In the genomic region with DNA sequence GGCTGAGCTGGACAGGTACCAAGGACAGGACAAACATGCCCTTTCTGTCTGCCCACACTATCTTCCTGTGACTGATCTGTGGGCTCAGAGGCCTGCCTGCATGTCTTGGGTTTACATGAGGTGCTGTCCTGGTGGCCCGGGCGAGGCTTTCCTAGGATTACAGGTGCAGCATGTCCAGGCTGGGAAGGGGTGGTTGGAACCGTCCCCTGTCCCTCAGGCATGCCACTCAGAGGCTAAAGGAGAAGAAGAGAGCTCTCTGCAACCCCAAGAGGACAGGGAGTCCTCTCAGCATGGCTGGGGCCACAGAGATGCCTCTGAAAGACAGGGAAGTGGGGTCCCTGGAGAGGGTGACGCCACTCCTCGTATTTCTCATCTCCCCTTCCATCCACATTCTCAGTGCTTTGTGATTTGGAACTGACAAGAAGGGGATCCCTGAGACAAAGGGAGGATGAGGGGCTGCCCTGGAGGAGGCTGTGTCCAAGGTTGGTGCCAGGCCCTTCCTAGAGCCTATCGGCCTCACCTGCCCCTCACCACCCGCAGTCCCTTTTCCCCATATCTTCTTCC, we compare ENCODE assay signal across 13 cellular contexts.
DNase-seq lines count a peak whose midpoint lies in the region; ATAC-seq and TF ChIP-seq lines count a peak whose summit lies in the region.
"Had no signal": no experiment of that assay in that cellular context is flagged by ENCODE, and none has a peak within 500 bp of the region (broad histone marks: within the 10 kb centered on the region; RNA-seq: fewer than 3 reads in every experiment).

No MANE protein-coding gene starts in this region.

- H3K4me1 Mint-ChIP-seq in activated CD4-positive, alpha-beta T cell treated with anti-CD3 and anti-CD28 coated beads for 36 hours = peaks cover 3% of the 10 kb centered on the region
- H3K4me1 Mint-ChIP-seq: activated naive CD4-positive, alpha-beta T cell treated with anti-CD3 and anti-CD28 coated beads, Interleukin-2, amount 10 ng/mL, durations not matched to agents 7 days and 5 days had no signal

- H3K4me3 ChIP-seq in trophoblast cell (ENCODE audit: low read depth, low read length) = no peak overlapping the region
- H3K4me3 ChIP-seq in coronary artery = no peak overlapping the region
- H3K4me3 ChIP-seq: colonic mucosa, right lobe of liver had no signal

- TF ChIP-seq CTCF in coronary artery (IDR thresholded peaks at IDR 0.05) (no peak), RWPE1 (conservative IDR thresholded peaks at IDR 0.05; ENCODE audit: low read depth) (no peak)

- peak; percentile 5 for ATAC-seq in activated CD4-positive, alpha-beta T cell treated with anti-CD3 and anti-CD28 coated beads for 36 hours
- ATAC-seq in GM21717 (IDR thresholded peaks at IDR 0.05; ENCODE audit: unreplicated experiment) (peak; percentile 3), HG03460 (IDR thresholded peaks at IDR 0.05; ENCODE audit: unreplicated experiment) (peak; percentile 3)

- H3K27ac ChIP-seq in trophoblast cell (ENCODE audit: low read depth, low read length) = no peak overlapping the region
- no peak overlapping the region for H3K27ac ChIP-seq in coronary artery
- H3K27ac ChIP-seq in RWPE1 = no peak overlapping the region
- H3K27ac ChIP-seq: colonic mucosa, foreskin keratinocyte, right lobe of liver, stomach had no signal

- H2AFZ ChIP-seq in trophoblast cell (ENCODE audit: insufficient read depth, low read length, poor library complexity) = no peak overlapping the region

- intact Hi-C loops in activated CD4-positive, alpha-beta T cell treated with anti-CD3 and anti-CD28 coated beads for 36 hours (cut with DNase I, micrococcal nuclease) = loop anchor here (2.0 kb wide), 2 partner anchors 238 to 630 kb away; no protein-coding TSS in a partner anchor

- POLR2A ChIA-PET in activated CD4-positive, alpha-beta T cell treated with anti-CD3 and anti-CD28 coated beads for 36 hours (lab: Charles Lee) = no interaction called here
- POLR2A ChIA-PET in RWPE1 (lab: Yijun Ruan, JAX; ENCODE audit: low non-redundant PET) = no interaction called here

- no peak overlapping the region for H3K9ac ChIP-seq in trophoblast cell (ENCODE audit: low read length)

- CTCF ChIA-PET in activated CD4-positive, alpha-beta T cell treated with anti-CD3 and anti-CD28 coated beads for 36 hours (lab: Charles Lee) = no interaction called here
- CTCF ChIA-PET in RWPE1 (lab: Yijun Ruan, JAX) = interaction anchor here (0.7 to 0.9 kb wide), 2 partner anchors 51 to 81 kb away, joined by 3 to 10 read pairs; no protein-coding TSS in a partner anchor

- H3K9me3 Mint-ChIP-seq in activated CD4-positive, alpha-beta T cell treated with anti-CD3 and anti-CD28 coated beads for 36 hours (ENCODE audit: low read depth) = no peaks in the 10 kb centered on the region
- H3K9me3 Mint-ChIP-seq: activated naive CD4-positive, alpha-beta T cell treated with anti-CD3 and anti-CD28 coated beads, Interleukin-2, amount 10 ng/mL, durations not matched to agents 7 days and 5 days had no signal

- no peak overlapping the region for H3K23ac ChIP-seq in trophoblast cell (ENCODE audit: low read length)

- no peak overlapping the region for H3K18ac ChIP-seq in trophoblast cell (ENCODE audit: low read length)

- no peaks in the 10 kb centered on the region for H3K79me1 ChIP-seq in trophoblast cell (ENCODE audit: low read length)

- no peak overlapping the region for H2BK120ac ChIP-seq in trophoblast cell (ENCODE audit: insufficient read depth, low read length, poor library complexity)

- H4K12ac ChIP-seq in trophoblast cell (ENCODE audit: low read depth, low read length) = no peak overlapping the region

- no CpG with 5 or more reads among the region's 7 CpGs for WGBS in trophoblast cell (ENCODE audit: extremely low coverage, insufficient coverage, insufficient read length)

- DNase-seq in activated CD4-positive, alpha-beta T cell treated with anti-CD3 and anti-CD28 coated beads for 36 hours = no peak
- DNase-seq in activated CD4-positive, alpha-beta T cell treated with anti-CD3 and anti-CD28 coated beads, Interleukin-2, amount 50 U/mL, for 4 hours = no peak
- DNase-seq in trophoblast cell = no peak
- DNase-seq in activated CD4-positive, CD25-positive, alpha-beta regulatory T cell (lab: John Stamatoyannopoulos, UW) = no peak
- DNase-seq in coronary artery (ENCODE audit: low spot score) = no peak
- DNase-seq in RWPE1 (ENCODE audit: low spot score) = no peak

- no peak overlapping the region for H4K91ac ChIP-seq in trophoblast cell (ENCODE audit: low read depth, low read length)

- no peak overlapping the region for H3K4me3 Mint-ChIP-seq in activated CD4-positive, alpha-beta T cell treated with anti-CD3 and anti-CD28 coated beads for 36 hours
- H3K4me3 Mint-ChIP-seq: activated naive CD4-positive, alpha-beta T cell treated with anti-CD3 and anti-CD28 coated beads, Interleukin-2, amount 10 ng/mL, durations not matched to agents 7 days and 5 days had no signal

- no peak overlapping the region for H4K8ac ChIP-seq in trophoblast cell (ENCODE audit: low read depth, low read length)

- peaks cover 4% of the 10 kb centered on the region in 2 experiments for H3K4me1 ChIP-seq in trophoblast cell (ENCODE audit: control insufficient read depth in 1 of 2, insufficient read depth in 2 of 2, low read length in 2 of 2)
- H3K4me1 ChIP-seq: colonic mucosa, foreskin keratinocyte, right lobe of liver had no signal

- H3K27ac Mint-ChIP-seq in activated CD4-positive, alpha-beta T cell treated with anti-CD3 and anti-CD28 coated beads for 36 hours = no peak overlapping the region
- H3K27ac Mint-ChIP-seq: activated naive CD4-positive, alpha-beta T cell treated with anti-CD3 and anti-CD28 coated beads, Interleukin-2, amount 10 ng/mL, durations not matched to agents 7 days and 5 days had no signal

- no peak overlapping the region for H2BK5ac ChIP-seq in trophoblast cell (ENCODE audit: low read depth, low read length, poor library complexity)

- no peaks in the 10 kb centered on the region for H3K9me3 ChIP-seq in trophoblast cell (ENCODE audit: insufficient read depth, low read depth, low read length)
- H3K9me3 ChIP-seq: colonic mucosa, right lobe of liver, stomach had no signal

- no peaks in the 10 kb centered on the region for H3K79me2 ChIP-seq in trophoblast cell (ENCODE audit: control insufficient read depth, insufficient read depth, low read length, poor library complexity)

- H3K14ac ChIP-seq in trophoblast cell (ENCODE audit: low read length) = no peak overlapping the region

- H3K27me3 ChIP-seq in trophoblast cell (ENCODE audit: insufficient read depth, low read length) = no peaks in the 10 kb centered on the region
- H3K27me3 ChIP-seq: colonic mucosa had no signal

- no peak overlapping the region for H3K4ac ChIP-seq in trophoblast cell (ENCODE audit: low read depth, low read length)

- no peak overlapping the region for H3K4me2 ChIP-seq in trophoblast cell (ENCODE audit: low read length)

- no peak overlapping the region for H2AK5ac ChIP-seq in trophoblast cell (ENCODE audit: low read length)

- H2BK12ac ChIP-seq in trophoblast cell (ENCODE audit: low read length) = peak overlapping the region; percentile 34

- peaks cover 8% of the 10 kb centered on the region for H3K27me3 Mint-ChIP-seq in activated CD4-positive, alpha-beta T cell treated with anti-CD3 and anti-CD28 coated beads for 36 hours

- no peaks in the 10 kb centered on the region for H3K36me3 ChIP-seq in trophoblast cell (ENCODE audit: control insufficient read depth in 1 of 2, insufficient read depth in 2 of 2, low read length in 2 of 2)
- H3K36me3 ChIP-seq: colonic mucosa, right lobe of liver, stomach had no signal

- no peaks in the 10 kb centered on the region for H3K36me3 Mint-ChIP-seq in activated CD4-positive, alpha-beta T cell treated with anti-CD3 and anti-CD28 coated beads for 36 hours (ENCODE audit: low read depth)
- H3K36me3 Mint-ChIP-seq: activated naive CD4-positive, alpha-beta T cell treated with anti-CD3 and anti-CD28 coated beads, Interleukin-2, amount 10 ng/mL, durations not matched to agents 7 days and 5 days had no signal
